ENCODE assay signal across 13 cellular contexts in genomic region chr9:121294866-121295661, GRCh38. TPM values are rescaled to one million over a fixed set of nuclear protein-coding genes. Genes with fewer than 3 reads are reported as not detected.
DNase-seq lines count a peak whose midpoint lies in the region; ATAC-seq and TF ChIP-seq lines count a peak whose summit lies in the region.
"Had no signal": no experiment of that assay in that cellular context is flagged by ENCODE, and none has a peak within 500 bp of the region (broad histone marks: within the 10 kb centered on the region; RNA-seq: fewer than 3 reads in every experiment).

No MANE protein-coding gene starts in this region.

- no peaks in the 10 kb centered on the region for H3K27me3 ChIP-seq in aorta (ENCODE audit: control insufficient read depth in 1 of 2, insufficient read depth in 2 of 2, low read length in 1 of 2)
- H3K27me3 ChIP-seq in CD4-positive, alpha-beta T cell (ENCODE audit: control insufficient read depth, insufficient read depth, low read length): peaks cover 2% of the 10 kb centered on the region

- CTCF ChIA-PET in CD4-positive, alpha-beta T cell (lab: Charles Lee): no interaction called here

- no peak for TF ChIP-seq CTCF in natural killer cell (IDR thresholded peaks at IDR 0.05)
- TF ChIP-seq CTCF in CD4-positive, alpha-beta T cell (IDR thresholded peaks at IDR 0.05): no peak

- peaks cover 11 to 12% of the 10 kb centered on the region in 2 donors for H3K4me1 Mint-ChIP-seq in natural killer cell treated with Interleukin-12 subunit alpha and Interleukin-12 subunit beta and Interleukin-15 and Interleukin-18, amount 100 ng/mL, for 72 hours (ENCODE audit: low read depth in 2 of 2)
- peaks cover 13 to 25% of the 10 kb centered on the region in 2 donors for H3K4me1 Mint-ChIP-seq in natural killer cell
- peaks cover 11% of the 10 kb centered on the region for H3K4me1 Mint-ChIP-seq in CD4-positive, alpha-beta T cell (ENCODE audit: low read depth)

- H3K4me3 Mint-ChIP-seq in natural killer cell treated with Interleukin-12 subunit alpha and Interleukin-12 subunit beta and Interleukin-15 and Interleukin-18, amount 100 ng/mL, for 72 hours: no peak overlapping the region
- H3K4me3 Mint-ChIP-seq in natural killer cell: no peak overlapping the region
- no peak overlapping the region for H3K4me3 Mint-ChIP-seq in CD4-positive, alpha-beta T cell

- H3K36me3 Mint-ChIP-seq in natural killer cell treated with Interleukin-12 subunit alpha and Interleukin-12 subunit beta and Interleukin-15 and Interleukin-18, amount 100 ng/mL, for 72 hours: no peaks in the 10 kb centered on the region
- H3K36me3 Mint-ChIP-seq in natural killer cell: no peaks in the 10 kb centered on the region
- H3K36me3 Mint-ChIP-seq in CD4-positive, alpha-beta T cell (ENCODE audit: low read depth): no peaks in the 10 kb centered on the region

- peak; percentile 28 for DNase-seq in natural killer cell treated with Interleukin-12 subunit alpha and Interleukin-12 subunit beta and Interleukin-15 and Interleukin-18, amount 100 ng/mL, for 72 hours (ENCODE audit: low spot score)
- no peak for DNase-seq in natural killer cell
- no peak for DNase-seq in left lobe of liver (ENCODE audit: low spot score)
- peak; percentile 67 for DNase-seq in putamen (ENCODE audit: low spot score)
- peak; percentile 25 to 77 for DNase-seq in aorta
- DNase-seq in CD4-positive, alpha-beta T cell: no peak
- no peak for DNase-seq in activated CD4-positive, alpha-beta T cell treated with anti-CD3 and anti-CD28 coated beads, Interleukin-2, amount 50 U/mL, for 4 hours
- DNase-seq: activated T-cell treated with anti-CD3 and anti-CD28 coated beads, Interleukin-2, amount 50 U/mL, for 48 hours; central memory CD4-positive, alpha-beta T cell; DMS153; mammary epithelial cell; SHP77 had no signal

- H3K27me3 Mint-ChIP-seq in natural killer cell treated with Interleukin-12 subunit alpha and Interleukin-12 subunit beta and Interleukin-15 and Interleukin-18, amount 100 ng/mL, for 72 hours: peaks cover 0 to 3% of the 10 kb centered on the region in 2 donors
- no peaks in the 10 kb centered on the region for H3K27me3 Mint-ChIP-seq in natural killer cell (ENCODE audit: low read depth in 2 of 2)
- peaks cover 17% of the 10 kb centered on the region for H3K27me3 Mint-ChIP-seq in CD4-positive, alpha-beta T cell

- no peak overlapping the region for H3K27ac Mint-ChIP-seq in natural killer cell treated with Interleukin-12 subunit alpha and Interleukin-12 subunit beta and Interleukin-15 and Interleukin-18, amount 100 ng/mL, for 72 hours
- no peak overlapping the region for H3K27ac Mint-ChIP-seq in natural killer cell
- H3K27ac Mint-ChIP-seq in CD4-positive, alpha-beta T cell: no peak overlapping the region

- no peak for ATAC-seq in natural killer cell treated with Interleukin-12 subunit alpha and Interleukin-12 subunit beta and Interleukin-15 and Interleukin-18, amount 100 ng/mL, for 72 hours
- ATAC-seq in natural killer cell (no peak), left lobe of liver (peak; percentile 62), aorta (ENCODE audit: low FRiP score) (peak; percentile 70), GM18867 (IDR thresholded peaks at IDR 0.05; ENCODE audit: unreplicated experiment) (no peak)
- ATAC-seq in CD4-positive, alpha-beta T cell (ENCODE audit: poor library complexity): no peak

- H3K4me3 ChIP-seq in aorta (ENCODE audit: low read length in 2 of 2): no peak overlapping the region

- 62 to 64% methylated on average over 13 of the region's 13 CpGs for WGBS in aorta, 2 donors

- H3K36me3 ChIP-seq in aorta (ENCODE audit: control insufficient read depth in 1 of 2, insufficient read depth in 2 of 2, low read length in 1 of 2): peaks cover 0 to 2% of the 10 kb centered on the region in 2 donors

- H3K27ac ChIP-seq in aorta (ENCODE audit: low read depth in 1 of 2, low read length in 2 of 2): peak overlapping the region; percentile 59 to 88
- H3K27ac ChIP-seq in CD4-positive, alpha-beta T cell (ENCODE audit: low read depth, low read length): no peak overlapping the region

- POLR2A ChIA-PET in CD4-positive, alpha-beta T cell (lab: Charles Lee): no interaction called here

- no peaks in the 10 kb centered on the region for H3K9me3 ChIP-seq in aorta (ENCODE audit: control insufficient read depth, low read length)
- no peaks in the 10 kb centered on the region for H3K9me3 ChIP-seq in CD4-positive, alpha-beta T cell (ENCODE audit: control insufficient read depth, low read length)

- peaks cover 4 to 10% of the 10 kb centered on the region in 2 donors for H3K4me1 ChIP-seq in aorta (ENCODE audit: control insufficient read depth in 1 of 2, insufficient read depth in 2 of 2, low read length in 2 of 2)

- H3K9me3 Mint-ChIP-seq in natural killer cell treated with Interleukin-12 subunit alpha and Interleukin-12 subunit beta and Interleukin-15 and Interleukin-18, amount 100 ng/mL, for 72 hours: no peaks in the 10 kb centered on the region
- H3K9me3 Mint-ChIP-seq in natural killer cell: no peaks in the 10 kb centered on the region
- no peaks in the 10 kb centered on the region for H3K9me3 Mint-ChIP-seq in CD4-positive, alpha-beta T cell

- intact Hi-C loops in natural killer cell (cut with micrococcal nuclease): no loop called here
- intact Hi-C loops in aorta (cut with DNase I): loop anchor here in 1 of 2 donors (10.0 kb wide), 1 partner anchor 180 kb away; no protein-coding TSS in a partner anchor
- intact Hi-C loops in CD4-positive, alpha-beta T cell (cut with DNase I, micrococcal nuclease): no loop called here

RNA-seq across cellular contexts. Expression of gene GSN, which starts 27.1 kb away (rescaled TPM):
- 10 to 100 TPM in 1 of 2 donors, 1 to 10 TPM in 1; 9.4 to 40.9 TPM for total RNA-seq in natural killer cell treated with Interleukin-12 subunit alpha and Interleukin-12 subunit beta and Interleukin-15 and Interleukin-18, amount 100 ng/mL, for 72 hours
- total RNA-seq in natural killer cell (100 to 1,000 TPM in 2 of 3 donors, 10 to 100 TPM in 1; 92.9 to 103 (median 103) TPM), left lobe of liver (30.8 TPM), aorta (1,000 to 10,000 TPM in 1 of 2 donors, 100 to 1,000 TPM in 1; 922 to 2,469 TPM)
- 1,000 to 10,000 TPM in 1 of 2 donors, 100 to 1,000 TPM in 1; 451 to 1,099 TPM for polyA plus RNA-seq in aorta
- 1 to 10 TPM; 2.6 to 2.7 TPM for total RNA-seq in CD4-positive, alpha-beta T cell

Comparison
In these comparisons a context has a peak if more than half of its experiments do, and no peak if none do; other contexts are left out.
1. DNase-seq: peak in natural killer cell treated with Interleukin-12 subunit alpha and Interleukin-12 subunit beta and Interleukin-15 and Interleukin-18, amount 100 ng/mL, for 72 hours (single experiment), putamen (single experiment) and aorta (2 of 2); none in natural killer cell (single experiment), left lobe of liver (single experiment), CD4-positive, alpha-beta T cell (0 of 10) and activated CD4-positive, alpha-beta T cell treated with anti-CD3 and anti-CD28 coated beads, Interleukin-2, amount 50 U/mL, for 4 hours (0 of 2).
2. ATAC-seq: peak in left lobe of liver (single experiment) and aorta (single experiment); none in natural killer cell treated with Interleukin-12 subunit alpha and Interleukin-12 subunit beta and Interleukin-15 and Interleukin-18, amount 100 ng/mL, for 72 hours (0 of 2), natural killer cell (0 of 3), CD4-positive, alpha-beta T cell (single experiment) and GM18867 (single experiment).
3. RNA of gene GSN, which starts 27.1 kb away (total RNA-seq): 922 to 2,469 TPM in aorta; 92.9 to 103 TPM in natural killer cell, 9.4 to 40.9 TPM in natural killer cell treated with Interleukin-12 subunit alpha and Interleukin-12 subunit beta and Interleukin-15 and Interleukin-18, amount 100 ng/mL, for 72 hours, 30.8 TPM in left lobe of liver (single experiment) and 2.6 to 2.7 TPM in CD4-positive, alpha-beta T cell; every median in the first group is over 4 times any median in the second.